ENCODE assay signal across 32 cellular contexts in genomic region chr4:102137217-102137616, GRCh38.
"Had no signal": no experiment of that assay in that cellular context is flagged by ENCODE, and none has a peak within 500 bp of the region (broad histone marks: within the 10 kb centered on the region; RNA-seq: fewer than 3 reads in every experiment).

No MANE protein-coding gene starts in this region.

- DNase-seq: activated CD4-positive, alpha-beta memory T cell treated with anti-CD3 and anti-CD28 coated beads, Interleukin-2, amount 10 ng/mL, durations not matched to agents 7 days and 5 days; activated CD4-positive, alpha-beta T cell treated with anti-CD3 and anti-CD28 coated beads for 1 hour; activated CD4-positive, alpha-beta T cell treated with anti-CD3 and anti-CD28 coated beads for 48 hours; activated CD4-positive, CD25-positive, alpha-beta regulatory T cell; activated CD8-positive, alpha-beta memory T cell treated with anti-CD3 and anti-CD28 coated beads for 24 hours; activated CD8-positive, alpha-beta memory T cell treated with anti-CD3 and anti-CD28 coated beads, Interleukin-2, amount 10 ng/mL, durations not matched to agents 7 days and 5 days; activated CD8-positive, alpha-beta memory T cell treated with anti-CD3 and anti-CD28 coated beads, Interleukin-2, amount 50 U/mL, for 48 hours; activated effector memory CD4-positive, alpha-beta T cell treated with Interleukin-2 at 50 U/mL for 16 hours; activated naive CD4-positive, alpha-beta T cell treated with anti-CD3 and anti-CD28 coated beads, Interleukin-2, amount 10 ng/mL, durations not matched to agents 7 days and 5 days; activated naive CD8-positive, alpha-beta T cell treated with anti-CD3 and anti-CD28 coated beads, Interleukin-2, amount 50 U/mL, for 24 hours; activated T-cell treated with anti-CD3 and anti-CD28 coated beads, Interleukin-2, amount 50 U/mL, for 48 hours; anterior cingulate cortex; caudate nucleus; cerebellar nuclear complex; NCI-H1092 treated with DMSO at 0.1 percent for 48 hours; NCI-H1417; NCI-H146; NCI-H187; NCI-H2081; NCI-H2171 treated with DMSO at 0.1 percent for 48 hours; NCI-H226; NCI-H524 treated with DMSO at 0.1 percent for 48 hours; PC-3; Peyer's patch; SIG-M5; T1000; WERI-Rb-1 had no signal

- FAIRE-seq: bronchial epithelial cell had no signal

- H3K4me1 ChIP-seq: Peyer's patch had no signal

- ATAC-seq: activated CD8-positive, alpha-beta memory T cell treated with anti-CD3 and anti-CD28 coated beads, Interleukin-2, amount 10 ng/mL, durations not matched to agents 7 days and 5 days; activated naive CD8-positive, alpha-beta T cell treated with anti-CD3 and anti-CD28 coated beads, Interleukin-2, amount 50 U/mL, for 24 hours; PC-3; Right ventricle myocardium inferior had no signal

- H3K9me3 ChIP-seq: Peyer's patch had no signal

- H3K4me1 Mint-ChIP-seq: activated CD4-positive, alpha-beta memory T cell treated with anti-CD3 and anti-CD28 coated beads, Interleukin-2, amount 10 ng/mL, durations not matched to agents 7 days and 5 days; activated CD8-positive, alpha-beta memory T cell treated with anti-CD3 and anti-CD28 coated beads, Interleukin-2, amount 10 ng/mL, durations not matched to agents 7 days and 5 days; activated naive CD4-positive, alpha-beta T cell treated with anti-CD3 and anti-CD28 coated beads, Interleukin-2, amount 10 ng/mL, durations not matched to agents 7 days and 5 days; activated naive CD8-positive, alpha-beta T cell treated with anti-CD3 and anti-CD28 coated beads, Interleukin-2, amount 50 U/mL, for 24 hours; brain had no signal

- H3K27me3 ChIP-seq: Peyer's patch had no signal

- H3K36me3 ChIP-seq: Peyer's patch, WERI-Rb-1 had no signal

- H3K27me3 Mint-ChIP-seq: activated naive CD4-positive, alpha-beta T cell treated with anti-CD3 and anti-CD28 coated beads, Interleukin-2, amount 10 ng/mL, durations not matched to agents 7 days and 5 days; brain had no signal

- H3K27ac Mint-ChIP-seq: activated CD4-positive, alpha-beta memory T cell treated with anti-CD3 and anti-CD28 coated beads, Interleukin-2, amount 10 ng/mL, durations not matched to agents 7 days and 5 days; activated CD8-positive, alpha-beta memory T cell treated with anti-CD3 and anti-CD28 coated beads, Interleukin-2, amount 10 ng/mL, durations not matched to agents 7 days and 5 days; activated naive CD4-positive, alpha-beta T cell treated with anti-CD3 and anti-CD28 coated beads, Interleukin-2, amount 10 ng/mL, durations not matched to agents 7 days and 5 days; activated naive CD8-positive, alpha-beta T cell; activated naive CD8-positive, alpha-beta T cell treated with anti-CD3 and anti-CD28 coated beads, Interleukin-2, amount 50 U/mL, for 24 hours; brain had no signal

- H3K4me3 Mint-ChIP-seq: activated CD4-positive, alpha-beta memory T cell treated with anti-CD3 and anti-CD28 coated beads, Interleukin-2, amount 10 ng/mL, durations not matched to agents 7 days and 5 days; activated CD8-positive, alpha-beta memory T cell treated with anti-CD3 and anti-CD28 coated beads, Interleukin-2, amount 10 ng/mL, durations not matched to agents 7 days and 5 days; activated naive CD4-positive, alpha-beta T cell treated with anti-CD3 and anti-CD28 coated beads, Interleukin-2, amount 10 ng/mL, durations not matched to agents 7 days and 5 days; activated naive CD8-positive, alpha-beta T cell; activated naive CD8-positive, alpha-beta T cell treated with anti-CD3 and anti-CD28 coated beads, Interleukin-2, amount 50 U/mL, for 24 hours; brain had no signal

- H3K9me3 Mint-ChIP-seq: activated CD4-positive, alpha-beta memory T cell treated with anti-CD3 and anti-CD28 coated beads, Interleukin-2, amount 10 ng/mL, durations not matched to agents 7 days and 5 days; activated naive CD4-positive, alpha-beta T cell treated with anti-CD3 and anti-CD28 coated beads, Interleukin-2, amount 10 ng/mL, durations not matched to agents 7 days and 5 days; activated naive CD8-positive, alpha-beta T cell treated with anti-CD3 and anti-CD28 coated beads, Interleukin-2, amount 50 U/mL, for 24 hours; brain had no signal

- H3K4me3 ChIP-seq: Peyer's patch had no signal

- H3K36me3 Mint-ChIP-seq: activated CD8-positive, alpha-beta memory T cell treated with anti-CD3 and anti-CD28 coated beads, Interleukin-2, amount 10 ng/mL, durations not matched to agents 7 days and 5 days; activated naive CD4-positive, alpha-beta T cell treated with anti-CD3 and anti-CD28 coated beads, Interleukin-2, amount 10 ng/mL, durations not matched to agents 7 days and 5 days; activated naive CD8-positive, alpha-beta T cell; brain had no signal

- H3K27ac ChIP-seq: Peyer's patch, RWPE1, WERI-Rb-1 had no signal
